9 cellular contexts compared by ENCODE assay signal in genomic region chr1:157170677-157171515, GRCh38. TPM values are rescaled to one million over a fixed set of nuclear protein-coding genes. Genes with fewer than 3 reads are reported as not detected.
DNase-seq lines count a peak whose midpoint lies in the region; ATAC-seq and TF ChIP-seq lines count a peak whose summit lies in the region.
"Had no signal": no experiment of that assay in that cellular context is flagged by ENCODE, and none has a peak within 500 bp of the region (broad histone marks: within the 10 kb centered on the region; RNA-seq: fewer than 3 reads in every experiment).

No MANE protein-coding gene starts in this region.

- no peak overlapping the region for H3K9ac ChIP-seq in parathyroid adenoma

- 75% methylated on average over 22 of the region's 22 CpGs for WGBS in suprapubic skin

- no peak overlapping the region for H3K27ac ChIP-seq in parathyroid adenoma
- no peak overlapping the region for H3K27ac ChIP-seq in suprapubic skin
- H3K27ac ChIP-seq: skin epidermis had no signal

- H3K9me3 ChIP-seq in parathyroid adenoma (ENCODE audit: control insufficient read depth, low read length) (no peaks in the 10 kb centered on the region), suprapubic skin (no peaks in the 10 kb centered on the region)

- H3K4me1 ChIP-seq in parathyroid adenoma (no peaks in the 10 kb centered on the region), suprapubic skin (no peaks in the 10 kb centered on the region)

- H3K27me3 ChIP-seq in parathyroid adenoma (ENCODE audit: control insufficient read depth, insufficient read depth, low read length) (no peaks in the 10 kb centered on the region), suprapubic skin (no peaks in the 10 kb centered on the region)

- H3K36me3 ChIP-seq in parathyroid adenoma (ENCODE audit: control insufficient read depth, insufficient read depth, low read length): no peaks in the 10 kb centered on the region
- no peaks in the 10 kb centered on the region for H3K36me3 ChIP-seq in suprapubic skin

- no peak overlapping the region for H3K4me2 ChIP-seq in parathyroid adenoma (ENCODE audit: low read length)

- TF ChIP-seq POLR2A in suprapubic skin (IDR thresholded peaks at IDR 0.05): no peak

- H3K79me2 ChIP-seq in parathyroid adenoma: no peaks in the 10 kb centered on the region

- peak; percentile 27 for DNase-seq in NCI-H2029 (lab: John Stamatoyannopoulos, UW)
- DNase-seq in NCI-H2029 treated with DMSO at 0.1 percent for 48 hours (lab: John Stamatoyannopoulos, UW): no peak
- peak; percentile 37 for DNase-seq in LoVo (ENCODE audit: low spot score)
- DNase-seq in T follicular helper cell (ENCODE audit: low read depth): peak; percentile 20
- peak; percentile 72 for DNase-seq in ecto neural progenitor cell (ENCODE audit: low spot score)
- no peak for DNase-seq in suprapubic skin (ENCODE audit: low spot score in 2 of 2)

- no peak for ATAC-seq in HG02588 (IDR thresholded peaks at IDR 0.05; ENCODE audit: unreplicated experiment)

- H3K4me3 ChIP-seq in parathyroid adenoma (ENCODE audit: low read depth, low read length) (no peak overlapping the region), suprapubic skin (no peak overlapping the region)
- H3K4me3 ChIP-seq: skin epidermis had no signal

- no peak for TF ChIP-seq EP300 in suprapubic skin (IDR thresholded peaks at IDR 0.05)

- peak; percentile 20 for TF ChIP-seq CTCF in parathyroid adenoma (IDR thresholded peaks at IDR 0.05)
- TF ChIP-seq CTCF in suprapubic skin (IDR thresholded peaks at IDR 0.05): peak in 1 of 2 donors; percentile 24

- H2AFZ ChIP-seq in parathyroid adenoma: no peak overlapping the region

RNA-seq across cellular contexts. Expression of gene ETV3, which starts 32.7 kb away (rescaled TPM):
- total RNA-seq in suprapubic skin: 10 to 100 TPM; 88.9 to 93.6 (median 90.9) TPM

Comparison
In these comparisons a context has a peak if more than half of its experiments do, and no peak if none do; other contexts are left out.
1. DNase-seq: peak in NCI-H2029 (single experiment), LoVo (single experiment), T follicular helper cell (single experiment) and ecto neural progenitor cell (single experiment); none in NCI-H2029 treated with DMSO at 0.1 percent for 48 hours (single experiment) and suprapubic skin (0 of 2).